In the genomic region with DNA sequence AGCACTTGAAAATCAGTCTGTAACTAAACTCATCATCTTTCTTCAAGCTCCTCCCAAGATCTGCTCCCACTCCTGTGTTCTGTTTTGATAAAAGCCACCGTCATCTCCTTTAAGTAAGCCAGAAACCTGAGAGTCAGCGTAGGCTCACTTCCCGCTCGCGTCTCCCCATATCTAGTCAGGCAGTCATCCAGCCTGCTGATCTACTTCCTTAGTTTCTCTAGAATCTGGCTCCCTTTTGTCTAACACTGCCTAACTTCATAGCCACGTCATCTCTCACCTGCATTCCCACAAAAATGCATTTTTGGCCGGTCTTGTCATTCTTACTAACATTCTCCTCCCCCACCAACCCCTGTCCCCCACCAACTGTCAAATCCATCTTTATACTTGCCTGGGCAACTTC, we compare ENCODE assay signal across 1 cellular context.
TF ChIP-seq lines count a peak whose summit lies in the region.

No MANE protein-coding gene starts in this region.

TF ChIP-seq in WTC11, 78 proteins besides CTCF, POLR2A, EP300 and RAD21 (continued from another document):
- no peak for TF ChIP-seq AFF4 (CRISPR knock-in tag; IDR thresholded peaks at IDR 0.05; ENCODE audit: borderline replicate concordance)
